Comparison of ENCODE assay signal across 28 cellular contexts in genomic region chr11:105900515-105901035, GRCh38.
"Had no signal": no experiment of that assay in that cellular context is flagged by ENCODE, and none has a peak within 500 bp of the region (broad histone marks: within the 10 kb centered on the region; RNA-seq: fewer than 3 reads in every experiment).

No MANE protein-coding gene starts in this region.

- H3K4me3 Mint-ChIP-seq: activated CD4-positive, alpha-beta memory T cell treated with anti-CD3 and anti-CD28 coated beads for 36 hours; activated CD4-positive, alpha-beta T cell treated with anti-CD3 and anti-CD28 coated beads, Interleukin-2, amount 10 ng/mL, durations not matched to agents 7 days and 5 days; activated naive CD4-positive, alpha-beta T cell treated with anti-CD3 and anti-CD28 coated beads, Interleukin-2, amount 10 ng/mL, durations not matched to agents 7 days and 5 days; activated naive CD8-positive, alpha-beta T cell treated with anti-CD3 and anti-CD28 coated beads for 36 hours; brain; T-helper 17 cell had no signal

- ATAC-seq: SK-N-SH treated with all-trans-retinoic acid at 6 μM for 48 hours, T-helper 17 cell had no signal

- H3K27me3 Mint-ChIP-seq: activated CD4-positive, alpha-beta T cell treated with anti-CD3 and anti-CD28 coated beads, Interleukin-2, amount 10 ng/mL, durations not matched to agents 7 days and 5 days; activated naive CD4-positive, alpha-beta T cell treated with anti-CD3 and anti-CD28 coated beads, Interleukin-2, amount 10 ng/mL, durations not matched to agents 7 days and 5 days; activated naive CD8-positive, alpha-beta T cell treated with anti-CD3 and anti-CD28 coated beads for 36 hours had no signal

- H3K36me3 Mint-ChIP-seq: activated CD4-positive, alpha-beta memory T cell treated with anti-CD3 and anti-CD28 coated beads for 36 hours; activated naive CD4-positive, alpha-beta T cell treated with anti-CD3 and anti-CD28 coated beads, Interleukin-2, amount 10 ng/mL, durations not matched to agents 7 days and 5 days; activated naive CD8-positive, alpha-beta T cell treated with anti-CD3 and anti-CD28 coated beads for 36 hours had no signal

- DNase-seq: activated CD4-positive, alpha-beta memory T cell treated with anti-CD3 and anti-CD28 coated beads for 36 hours; activated CD4-positive, alpha-beta T cell treated with anti-CD3 and anti-CD28 coated beads, Interleukin-2, amount 10 ng/mL, durations not matched to agents 7 days and 5 days; activated CD4-positive, CD25-positive, alpha-beta regulatory T cell; activated CD8-positive, alpha-beta memory T cell treated with anti-CD3 and anti-CD28 coated beads for 24 hours; activated gamma-delta T cell treated with Interleukin-2 at 50 U/mL for 16 hours; activated naive CD4-positive, alpha-beta T cell treated with anti-CD3 and anti-CD28 coated beads, Interleukin-2, amount 10 ng/mL, durations not matched to agents 7 days and 5 days; activated naive CD8-positive, alpha-beta T cell treated with anti-CD3 and anti-CD28 coated beads for 36 hours; activated T-cell treated with anti-CD3 and anti-CD28 coated beads for 4 hours; activated T-cell treated with anti-CD3 and anti-CD28 coated beads, Interleukin-2, amount 50 U/mL, for 48 hours; adrenal gland; cerebellar nuclear complex; MG63; MV-4-11; NCI-H1092 treated with DMSO at 0.1 percent for 48 hours; NCI-H1417 treated with DMSO at 0.1 percent for 48 hours; NCI-H1694 treated with DMSO at 0.1 percent for 48 hours; NCI-H2029 treated with DMSO at 0.1 percent for 48 hours; NCI-H446; NCI-H524; Peyer's patch; SHP77; T-helper 17 cell; T1000 had no signal

- H3K27me3 ChIP-seq: adrenal gland, MG63, Peyer's patch, SJSA1 had no signal

- H3K27ac Mint-ChIP-seq: activated CD4-positive, alpha-beta memory T cell treated with anti-CD3 and anti-CD28 coated beads for 36 hours; activated CD4-positive, alpha-beta T cell treated with anti-CD3 and anti-CD28 coated beads, Interleukin-2, amount 10 ng/mL, durations not matched to agents 7 days and 5 days; activated naive CD4-positive, alpha-beta T cell treated with anti-CD3 and anti-CD28 coated beads, Interleukin-2, amount 10 ng/mL, durations not matched to agents 7 days and 5 days; activated naive CD8-positive, alpha-beta T cell treated with anti-CD3 and anti-CD28 coated beads for 36 hours; activated T-helper 2 cell treated with anti-CD3 and anti-CD28 coated beads, Interferon-gamma antibody, Interleukin-2, Interleukin-4, amounts not matched to agents 10 μg/mL and 5 μg/mL and 100 μg/mL, durations not matched to agents 14 hours and 24 hours and 36 hours; T-helper 17 cell had no signal

- H3K27ac ChIP-seq: adrenal gland, Peyer's patch, RWPE1, SJSA1 had no signal

- H3K9me3 Mint-ChIP-seq: activated CD4-positive, alpha-beta memory T cell treated with anti-CD3 and anti-CD28 coated beads for 36 hours; activated CD4-positive, alpha-beta T cell treated with anti-CD3 and anti-CD28 coated beads, Interleukin-2, amount 10 ng/mL, durations not matched to agents 7 days and 5 days; activated naive CD4-positive, alpha-beta T cell treated with anti-CD3 and anti-CD28 coated beads, Interleukin-2, amount 10 ng/mL, durations not matched to agents 7 days and 5 days; activated naive CD8-positive, alpha-beta T cell treated with anti-CD3 and anti-CD28 coated beads for 36 hours; activated T-helper 2 cell treated with anti-CD3 and anti-CD28 coated beads, Interferon-gamma antibody, Interleukin-2, Interleukin-4, amounts not matched to agents 10 μg/mL and 5 μg/mL and 100 μg/mL, durations not matched to agents 14 hours and 24 hours and 36 hours had no signal

- H3K4me1 Mint-ChIP-seq: activated CD4-positive, alpha-beta T cell treated with anti-CD3 and anti-CD28 coated beads, Interleukin-2, amount 10 ng/mL, durations not matched to agents 7 days and 5 days; activated naive CD4-positive, alpha-beta T cell treated with anti-CD3 and anti-CD28 coated beads, Interleukin-2, amount 10 ng/mL, durations not matched to agents 7 days and 5 days; activated naive CD8-positive, alpha-beta T cell treated with anti-CD3 and anti-CD28 coated beads for 36 hours had no signal
